In the genomic region with DNA sequence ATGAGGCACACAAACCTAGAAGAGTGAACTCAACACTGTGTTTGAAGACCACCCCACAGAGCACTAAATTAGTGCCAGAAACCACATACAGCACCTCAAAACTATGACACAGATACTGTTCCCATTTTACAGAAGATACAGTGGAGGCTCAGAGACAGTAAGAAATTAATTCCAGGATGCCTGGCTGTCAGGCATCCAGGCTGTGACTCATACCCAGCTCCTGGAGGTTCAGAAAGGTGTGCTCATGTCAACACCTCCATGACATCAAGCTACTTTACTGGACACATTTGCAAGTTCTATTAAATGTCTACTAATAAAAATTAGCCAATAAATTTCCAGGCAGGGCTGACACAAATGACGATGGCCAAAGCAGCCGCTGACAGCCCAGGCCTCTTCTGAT, we compare ENCODE assay signal across 1 cellular context.
TF ChIP-seq lines count a peak whose summit lies in the region.

No MANE protein-coding gene starts in this region.

TF ChIP-seq in HepG2, 621 proteins besides CTCF, POLR2A, EP300 and RAD21 (continued from another document):
- TF ChIP-seq HBP1 (CRISPR knock-in tag; IDR thresholded peaks at IDR 0.05; ENCODE audit: low read depth) (no peak), ZNF841 (CRISPR knock-in tag; IDR thresholded peaks at IDR 0.05; ENCODE audit: borderline replicate concordance) (no peak), ZNF883 (CRISPR knock-in tag; IDR thresholded peaks at IDR 0.05; ENCODE audit: not compliant biosample characterization) (no peak), KDM1A (CRISPR knock-in tag; IDR thresholded peaks at IDR 0.05) (peak; percentile 70; the same call in 1 of the 2 replicates), HNF4A (CRISPR knock-in tag; IDR thresholded peaks at IDR 0.05) (no peak)
TF ChIP-seq in HepG2: peak in this region for 3.
